Comparison of ENCODE assay signal across 11 cellular contexts in the genomic region with DNA sequence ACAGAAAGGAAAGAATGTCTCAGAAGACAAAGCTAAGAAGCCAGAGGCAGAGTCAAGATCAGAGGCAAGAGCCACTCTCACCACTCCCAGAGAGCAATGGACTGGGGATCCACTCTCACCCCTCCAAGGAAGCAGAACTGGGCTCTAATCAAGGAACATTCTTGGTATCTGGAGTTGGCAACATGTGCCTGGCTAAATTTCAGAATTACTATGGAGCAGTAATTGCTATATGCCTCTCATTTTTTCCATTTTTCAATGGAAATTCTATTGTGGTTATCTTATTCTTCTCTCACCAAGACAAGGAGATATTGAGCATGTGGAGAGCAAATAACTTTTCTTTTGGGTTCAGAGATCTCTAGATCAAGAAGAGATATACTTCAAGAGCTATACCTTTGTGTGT.
"Had no signal": no experiment of that assay in that cellular context is flagged by ENCODE, and none has a peak within 500 bp of the region (broad histone marks: within the 10 kb centered on the region; RNA-seq: fewer than 3 reads in every experiment).

No MANE protein-coding gene starts in this region.

- H3K4me3 ChIP-seq: GM23248, GM23338, HAP-1 had no signal

- H3K27ac ChIP-seq: GM23248 had no signal

- H2AFZ ChIP-seq: GM23248, GM23338 had no signal

- H3K9ac ChIP-seq: GM23248 had no signal

- DNase-seq: GM23248, GOT3, H7, H9, HCEC 1CT, HFFc6 had no signal

- H3K4me2 ChIP-seq: GM23338 had no signal

- ATAC-seq: GM23338, HCT116 had no signal

- H3K36me3 ChIP-seq: HAP-1 had no signal

- H3K4me3 Mint-ChIP-seq: GM23338, H9, HFFc6 had no signal

- FAIRE-seq: H1, H54 had no signal

- H3K27ac Mint-ChIP-seq: GM23338, H9, HFFc6 had no signal
